19 cellular contexts compared by ENCODE assay signal in the genomic region with DNA sequence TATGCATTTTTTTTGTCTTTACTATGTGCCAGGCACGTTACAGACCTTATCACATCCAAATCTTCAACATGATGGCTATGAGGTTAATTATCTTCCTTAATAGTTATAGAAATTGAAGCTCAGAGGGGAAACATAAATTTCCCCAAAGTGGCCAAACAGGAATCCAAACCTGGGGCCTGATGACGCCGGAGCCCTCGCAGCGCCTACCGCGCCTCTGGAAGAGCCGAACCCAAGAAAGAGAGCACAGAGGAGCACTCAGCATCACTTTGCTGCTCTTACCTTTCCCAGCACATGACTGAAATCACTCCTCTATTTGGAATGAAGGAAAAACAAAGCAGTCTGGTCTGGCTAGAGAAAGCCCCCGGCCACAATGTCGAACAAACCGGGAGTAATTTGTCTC.
"Had no signal": no experiment of that assay in that cellular context is flagged by ENCODE, and none has a peak within 500 bp of the region (broad histone marks: within the 10 kb centered on the region; RNA-seq: fewer than 3 reads in every experiment).

No MANE protein-coding gene starts in this region.

- ATAC-seq: esophagus mucosa, left cardiac atrium, mucosa of descending colon had no signal

- H3K27me3 ChIP-seq: sigmoid colon, testis had no signal

- H3K36me3 ChIP-seq: sigmoid colon had no signal

- H3K9me3 ChIP-seq: mucosa of descending colon, sigmoid colon, testis had no signal

- H3K4me1 ChIP-seq: sigmoid colon, testis had no signal

- DNase-seq: activated CD4-positive, alpha-beta T cell treated with anti-CD3 and anti-CD28 coated beads for 1 hour; activated CD8-positive, alpha-beta memory T cell treated with anti-CD3 and anti-CD28 coated beads, Interleukin-2, amount 50 U/mL, for 48 hours; activated naive CD4-positive, alpha-beta T cell treated with Interleukin-2 at 50 U/mL for 16 hours; activated naive CD8-positive, alpha-beta T cell treated with anti-CD3 and anti-CD28 coated beads for 36 hours; activated T-cell treated with anti-CD3 and anti-CD28 coated beads, Interleukin-2, amount 50 U/mL, for 48 hours; central memory CD4-positive, alpha-beta T cell; effector memory CD4-positive, alpha-beta T cell; left cardiac atrium; mucosa of descending colon; nephron progenitor cell; retina; sigmoid colon; stimulated activated CD4-positive, alpha-beta T cell treated with anti-CD3 and anti-CD28 coated beads, Interleukin-15, amount 100 ng/mL, for 24 hours; stimulated activated CD4-positive, alpha-beta T cell treated with anti-CD3 and anti-CD28 coated beads, Interleukin-2, amount 100 ng/mL, for 48 hours; stimulated activated naive CD4-positive, alpha-beta T cell; testis; trophoblast cell had no signal

- H3K4me3 ChIP-seq: mucosa of descending colon, sigmoid colon, smooth muscle cell, testis had no signal

- H3K27ac ChIP-seq: sigmoid colon, testis had no signal

- H3K4me2 ChIP-seq: smooth muscle cell had no signal
